1 cellular context compared by ENCODE assay signal in the genomic region with DNA sequence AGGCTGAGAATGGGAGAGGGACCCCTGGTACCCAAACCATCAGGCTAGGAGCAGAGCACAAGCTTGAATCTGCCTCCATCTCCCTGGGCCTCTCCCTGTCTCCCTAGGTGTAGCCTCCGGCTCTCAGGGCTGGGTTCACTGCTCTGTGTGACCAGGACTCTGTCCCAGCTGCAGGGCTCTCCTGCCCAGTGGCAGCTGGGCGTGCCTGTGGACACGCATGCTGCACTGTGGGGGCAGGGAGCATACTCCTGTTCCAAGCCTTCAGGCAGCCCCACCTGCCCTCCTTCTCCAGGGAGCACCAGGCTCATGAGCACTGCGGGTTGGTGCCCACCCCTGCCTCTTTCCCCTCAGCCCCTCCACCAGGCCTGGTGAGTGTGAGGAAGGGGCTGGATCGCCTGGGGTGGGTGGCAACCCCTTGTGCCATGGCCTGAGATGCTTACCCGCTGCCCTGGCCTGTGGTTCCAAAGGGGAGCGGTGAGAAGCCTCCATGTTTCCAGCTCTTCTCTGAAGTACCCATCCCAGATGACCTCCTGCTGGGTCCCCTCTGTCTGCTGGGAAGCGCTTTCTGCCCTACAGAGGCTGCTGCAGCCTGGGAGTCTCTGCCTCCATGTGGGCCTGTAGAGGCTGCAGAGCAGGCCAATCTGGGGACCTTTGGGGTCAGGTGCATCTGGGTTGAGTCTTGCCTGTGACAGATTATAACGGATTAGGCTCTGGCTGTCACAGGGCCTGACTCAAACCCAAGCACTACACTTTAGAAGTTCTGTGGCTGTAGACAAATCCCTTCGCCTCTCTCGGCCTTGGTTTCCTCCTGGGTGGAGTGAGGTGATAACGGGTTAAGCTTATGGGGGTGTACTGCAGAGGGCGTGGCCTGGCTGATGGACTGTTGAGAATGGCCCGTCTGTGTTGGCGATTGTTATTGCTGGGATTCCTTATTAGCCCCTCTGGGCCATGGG.
TF ChIP-seq lines count a peak whose summit lies in the region.

No MANE protein-coding gene starts in this region.

TF ChIP-seq in K562, 482 proteins besides CTCF, POLR2A, EP300 and RAD21 (continued from another document):
- TF ChIP-seq ZNF830 (CRISPR knock-in tag; IDR thresholded peaks at IDR 0.05): no peak
- no peak for TF ChIP-seq CBX2 (IDR thresholded peaks at IDR 0.05; ENCODE audit: insufficient read depth, low read length, poor library complexity, severe bottlenecking)
- no peak for TF ChIP-seq KDM4B (IDR thresholded peaks at IDR 0.05; ENCODE audit: borderline replicate concordance in 2 of 2, low read depth in 1 of 2)
- peak; percentile 71 for TF ChIP-seq CBFA2T3 (IDR thresholded peaks at IDR 0.05)
- no peak for TF ChIP-seq PHF20 (IDR thresholded peaks at IDR 0.05; ENCODE audit: partially characterized antibody)
- TF ChIP-seq MBD2 (IDR thresholded peaks at IDR 0.05; ENCODE audit: borderline replicate concordance, low read depth): no peak
- TF ChIP-seq ZNF197 (CRISPR knock-in tag; IDR thresholded peaks at IDR 0.05; ENCODE audit: low read depth): no peak
- no peak for TF ChIP-seq PRPF4 (IDR thresholded peaks at IDR 0.05; ENCODE audit: insufficient read depth, low read depth, low read length, poor library complexity, severe bottlenecking)
- TF ChIP-seq FOXJ3 (CRISPR knock-in tag; IDR thresholded peaks at IDR 0.05): no peak
- TF ChIP-seq ZNF707 (CRISPR knock-in tag; conservative IDR thresholded peaks at IDR 0.05): no peak
- TF ChIP-seq NR2F6 (CRISPR knock-in tag; IDR thresholded peaks at IDR 0.05): no peak
- TF ChIP-seq ZNF695 (CRISPR knock-in tag; IDR thresholded peaks at IDR 0.05): no peak
- TF ChIP-seq, protein P1, sequence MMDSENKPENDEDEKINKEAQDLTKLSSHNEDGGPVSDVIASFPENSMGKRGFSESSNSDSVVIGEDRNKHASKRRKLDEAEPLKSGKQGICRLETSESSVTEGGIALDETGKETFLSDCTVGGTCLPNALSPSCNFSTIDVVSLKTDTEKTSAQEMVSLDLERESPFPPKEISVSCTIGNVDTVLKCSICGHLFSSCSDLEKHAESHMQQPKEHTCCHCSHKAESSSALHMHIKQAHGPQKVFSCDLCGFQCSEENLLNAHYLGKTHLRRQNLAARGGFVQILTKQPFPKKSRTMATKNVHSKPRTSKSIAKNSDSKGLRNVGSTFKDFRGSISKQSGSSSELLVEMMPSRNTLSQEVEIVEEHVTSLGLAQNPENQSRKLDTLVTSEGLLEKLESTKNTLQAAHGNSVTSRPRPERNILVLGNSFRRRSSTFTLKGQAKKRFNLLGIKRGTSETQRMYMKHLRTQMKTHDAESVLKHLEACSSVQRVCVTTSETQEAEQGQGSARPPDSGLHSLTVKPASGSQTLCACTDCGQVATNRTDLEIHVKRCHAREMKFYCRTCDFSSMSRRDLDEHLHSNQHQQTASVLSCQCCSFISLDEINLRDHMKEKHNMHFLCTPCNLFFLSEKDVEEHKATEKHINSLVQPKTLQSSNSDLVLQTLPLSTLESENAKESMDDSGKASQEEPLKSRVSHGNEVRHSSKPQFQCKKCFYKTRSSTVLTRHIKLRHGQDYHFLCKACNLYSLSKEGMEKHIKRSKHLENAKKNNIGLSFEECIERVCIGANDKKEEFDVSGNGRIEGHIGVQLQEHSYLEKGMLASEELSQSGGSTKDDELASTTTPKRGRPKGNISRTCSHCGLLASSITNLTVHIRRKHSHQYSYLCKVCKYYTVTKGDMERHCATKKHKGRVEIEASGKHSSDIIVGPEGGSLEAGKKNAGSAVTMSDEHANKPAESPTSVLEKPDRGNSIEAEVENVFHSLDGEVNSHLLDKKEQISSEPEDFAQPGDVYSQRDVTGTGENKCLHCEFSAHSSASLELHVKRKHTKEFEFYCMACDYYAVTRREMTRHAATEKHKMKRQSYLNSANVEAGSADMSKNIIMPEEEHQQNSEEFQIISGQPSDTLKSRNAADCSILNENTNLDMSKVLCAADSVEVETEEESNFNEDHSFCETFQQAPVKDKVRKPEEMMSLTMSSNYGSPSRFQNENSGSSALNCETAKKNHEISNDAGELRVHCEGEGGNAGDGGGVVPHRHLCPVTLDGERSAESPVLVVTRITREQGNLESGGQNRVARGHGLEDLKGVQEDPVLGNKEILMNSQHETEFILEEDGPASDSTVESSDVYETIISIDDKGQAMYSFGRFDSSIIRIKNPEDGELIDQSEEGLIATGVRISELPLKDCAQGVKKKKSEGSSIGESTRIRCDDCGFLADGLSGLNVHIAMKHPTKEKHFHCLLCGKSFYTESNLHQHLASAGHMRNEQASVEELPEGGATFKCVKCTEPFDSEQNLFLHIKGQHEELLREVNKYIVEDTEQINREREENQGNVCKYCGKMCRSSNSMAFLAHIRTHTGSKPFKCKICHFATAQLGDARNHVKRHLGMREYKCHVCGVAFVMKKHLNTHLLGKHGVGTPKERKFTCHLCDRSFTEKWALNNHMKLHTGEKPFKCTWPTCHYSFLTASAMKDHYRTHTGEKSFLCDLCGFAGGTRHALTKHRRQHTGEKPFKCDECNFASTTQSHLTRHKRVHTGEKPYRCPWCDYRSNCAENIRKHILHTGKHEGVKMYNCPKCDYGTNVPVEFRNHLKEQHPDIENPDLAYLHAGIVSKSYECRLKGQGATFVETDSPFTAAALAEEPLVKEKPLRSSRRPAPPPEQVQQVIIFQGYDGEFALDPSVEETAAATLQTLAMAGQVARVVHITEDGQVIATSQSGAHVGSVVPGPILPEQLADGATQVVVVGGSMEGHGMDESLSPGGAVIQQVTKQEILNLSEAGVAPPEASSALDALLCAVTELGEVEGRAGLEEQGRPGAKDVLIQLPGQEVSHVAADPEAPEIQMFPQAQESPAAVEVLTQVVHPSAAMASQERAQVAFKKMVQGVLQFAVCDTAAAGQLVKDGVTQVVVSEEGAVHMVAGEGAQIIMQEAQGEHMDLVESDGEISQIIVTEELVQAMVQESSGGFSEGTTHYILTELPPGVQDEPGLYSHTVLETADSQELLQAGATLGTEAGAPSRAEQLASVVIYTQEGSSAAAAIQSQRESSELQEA (IDR thresholded peaks at IDR 0.05; ENCODE audit: low read depth): no peak
- TF ChIP-seq ETV5 (CRISPR knock-in tag; IDR thresholded peaks at IDR 0.05; ENCODE audit: low read depth): 0 out of 2 replicates have a peak, but pooled peaks have one; percentile 22
- TF ChIP-seq, protein P2, sequence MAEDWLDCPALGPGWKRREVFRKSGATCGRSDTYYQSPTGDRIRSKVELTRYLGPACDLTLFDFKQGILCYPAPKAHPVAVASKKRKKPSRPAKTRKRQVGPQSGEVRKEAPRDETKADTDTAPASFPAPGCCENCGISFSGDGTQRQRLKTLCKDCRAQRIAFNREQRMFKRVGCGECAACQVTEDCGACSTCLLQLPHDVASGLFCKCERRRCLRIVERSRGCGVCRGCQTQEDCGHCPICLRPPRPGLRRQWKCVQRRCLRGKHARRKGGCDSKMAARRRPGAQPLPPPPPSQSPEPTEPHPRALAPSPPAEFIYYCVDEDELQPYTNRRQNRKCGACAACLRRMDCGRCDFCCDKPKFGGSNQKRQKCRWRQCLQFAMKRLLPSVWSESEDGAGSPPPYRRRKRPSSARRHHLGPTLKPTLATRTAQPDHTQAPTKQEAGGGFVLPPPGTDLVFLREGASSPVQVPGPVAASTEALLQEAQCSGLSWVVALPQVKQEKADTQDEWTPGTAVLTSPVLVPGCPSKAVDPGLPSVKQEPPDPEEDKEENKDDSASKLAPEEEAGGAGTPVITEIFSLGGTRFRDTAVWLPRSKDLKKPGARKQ (CRISPR knock-in tag; IDR thresholded peaks at IDR 0.05): no peak
- no peak for TF ChIP-seq DACH1 (IDR thresholded peaks at IDR 0.05; ENCODE audit: partially characterized antibody)
- TF ChIP-seq KAT2B (IDR thresholded peaks at IDR 0.05; ENCODE audit: low read depth, low read length): no peak
- no peak for TF ChIP-seq PPARD (CRISPR knock-in tag; IDR thresholded peaks at IDR 0.05)
- TF ChIP-seq MEIS2 (IDR thresholded peaks at IDR 0.05; ENCODE audit: partially characterized antibody): no peak
- TF ChIP-seq PHF21A (IDR thresholded peaks at IDR 0.05; ENCODE audit: borderline replicate concordance, low read depth): no peak
- TF ChIP-seq, protein P3, sequence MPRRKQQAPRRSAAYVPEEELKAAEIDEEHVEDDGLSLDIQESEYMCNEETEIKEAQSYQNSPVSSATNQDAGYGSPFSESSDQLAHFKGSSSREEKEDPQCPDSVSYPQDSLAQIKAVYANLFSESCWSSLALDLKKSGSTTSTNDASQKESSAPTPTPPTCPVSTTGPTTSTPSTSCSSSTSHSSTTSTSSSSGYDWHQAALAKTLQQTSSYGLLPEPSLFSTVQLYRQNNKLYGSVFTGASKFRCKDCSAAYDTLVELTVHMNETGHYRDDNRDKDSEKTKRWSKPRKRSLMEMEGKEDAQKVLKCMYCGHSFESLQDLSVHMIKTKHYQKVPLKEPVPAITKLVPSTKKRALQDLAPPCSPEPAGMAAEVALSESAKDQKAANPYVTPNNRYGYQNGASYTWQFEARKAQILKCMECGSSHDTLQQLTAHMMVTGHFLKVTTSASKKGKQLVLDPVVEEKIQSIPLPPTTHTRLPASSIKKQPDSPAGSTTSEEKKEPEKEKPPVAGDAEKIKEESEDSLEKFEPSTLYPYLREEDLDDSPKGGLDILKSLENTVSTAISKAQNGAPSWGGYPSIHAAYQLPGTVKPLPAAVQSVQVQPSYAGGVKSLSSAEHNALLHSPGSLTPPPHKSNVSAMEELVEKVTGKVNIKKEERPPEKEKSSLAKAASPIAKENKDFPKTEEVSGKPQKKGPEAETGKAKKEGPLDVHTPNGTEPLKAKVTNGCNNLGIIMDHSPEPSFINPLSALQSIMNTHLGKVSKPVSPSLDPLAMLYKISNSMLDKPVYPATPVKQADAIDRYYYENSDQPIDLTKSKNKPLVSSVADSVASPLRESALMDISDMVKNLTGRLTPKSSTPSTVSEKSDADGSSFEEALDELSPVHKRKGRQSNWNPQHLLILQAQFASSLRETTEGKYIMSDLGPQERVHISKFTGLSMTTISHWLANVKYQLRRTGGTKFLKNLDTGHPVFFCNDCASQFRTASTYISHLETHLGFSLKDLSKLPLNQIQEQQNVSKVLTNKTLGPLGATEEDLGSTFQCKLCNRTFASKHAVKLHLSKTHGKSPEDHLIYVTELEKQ (CRISPR knock-in tag; IDR thresholded peaks at IDR 0.05): no peak
- no peak for TF ChIP-seq TOE1 (IDR thresholded peaks at IDR 0.05; ENCODE audit: borderline replicate concordance)
- TF ChIP-seq TOE1 (CRISPR knock-in tag; IDR thresholded peaks at IDR 0.05; ENCODE audit: borderline replicate concordance, low read depth): no peak
- no peak for TF ChIP-seq ZNF785 (CRISPR knock-in tag; IDR thresholded peaks at IDR 0.05)
- TF ChIP-seq TCF3 (CRISPR knock-in tag; IDR thresholded peaks at IDR 0.05): peak; percentile 55
- no peak for TF ChIP-seq COPS2 (conservative IDR thresholded peaks at IDR 0.05)
- TF ChIP-seq MYNN (IDR thresholded peaks at IDR 0.05): no peak
- no peak for TF ChIP-seq MYNN (CRISPR knock-in tag; IDR thresholded peaks at IDR 0.05)
- no peak for TF ChIP-seq HDAC6 (IDR thresholded peaks at IDR 0.05; ENCODE audit: low read depth, low read length)
